1 cellular context compared by ENCODE assay signal in genomic region chr6:18264338-18265098, GRCh38.
TF ChIP-seq lines count a peak whose summit lies in the region.

DEK (minus strand) TSS chr6:18264530; CDS start chr6:18263987, 543 bp downstream.

TF ChIP-seq in HCT116, 20 proteins besides CTCF, POLR2A, EP300 and RAD21 (continued from another document):
- TF ChIP-seq TCF7L2 (IDR thresholded peaks at IDR 0.05; ENCODE audit: borderline replicate concordance, extremely low read depth, insufficient read depth, insufficient read length), result no peak
- TF ChIP-seq POLR2AphosphoS5 (IDR thresholded peaks at IDR 0.05; ENCODE audit: low read depth, low read length), result peak; percentile 46
- no peak for TF ChIP-seq EZH2 (IDR thresholded peaks at IDR 0.05)
- TF ChIP-seq CEBPB (IDR thresholded peaks at IDR 0.05; ENCODE audit: low read depth), result no peak
- no peak for TF ChIP-seq EGR1 (IDR thresholded peaks at IDR 0.05; ENCODE audit: low read depth)
